ENCODE assay signal across 15 cellular contexts in genomic region chr2:148726228-148726627, GRCh38.
DNase-seq lines count a peak whose midpoint lies in the region; ATAC-seq lines count a peak whose summit lies in the region.
"Had no signal": no experiment of that assay in that cellular context is flagged by ENCODE, and none has a peak within 500 bp of the region (broad histone marks: within the 10 kb centered on the region; RNA-seq: fewer than 3 reads in every experiment).

No MANE protein-coding gene starts in this region.

- peak; percentile 78 for ATAC-seq in HG02588 (IDR thresholded peaks at IDR 0.05; ENCODE audit: unreplicated experiment)
- ATAC-seq in HG03432 (IDR thresholded peaks at IDR 0.05; ENCODE audit: unreplicated experiment) = peak; percentile 80
- ATAC-seq in stimulated activated naive CD8-positive, alpha-beta T cell treated with anti-CD3 and anti-CD28 coated beads, Interleukin-15, amount 100 ng/mL, for 72 hours = peak; percentile 94
- ATAC-seq: left lobe of liver, SK-N-SH treated with all-trans-retinoic acid at 6 μM for 48 hours had no signal

- H3K27me3 Mint-ChIP-seq in activated naive CD4-positive, alpha-beta T cell treated with anti-CD3 and anti-CD28 coated beads, Interleukin-2, amount 50 U/mL, for 24 hours = no peaks in the 10 kb centered on the region
- H3K27me3 Mint-ChIP-seq in stimulated activated naive CD8-positive, alpha-beta T cell treated with anti-CD3 and anti-CD28 coated beads, Interleukin-15, amount 100 ng/mL, for 72 hours = no peaks in the 10 kb centered on the region
- no peaks in the 10 kb centered on the region for H3K27me3 Mint-ChIP-seq in activated CD4-positive, alpha-beta T cell treated with anti-CD3 and anti-CD28 coated beads, Interleukin-2, amount 10 ng/mL, durations not matched to agents 24 days and 14 days

- no peak overlapping the region for H3K4me3 Mint-ChIP-seq in activated naive CD4-positive, alpha-beta T cell treated with anti-CD3 and anti-CD28 coated beads, Interleukin-2, amount 50 U/mL, for 24 hours
- H3K4me3 Mint-ChIP-seq in stimulated activated naive CD8-positive, alpha-beta T cell treated with anti-CD3 and anti-CD28 coated beads, Interleukin-15, amount 100 ng/mL, for 72 hours = peak overlapping the region in 1 of 2 donors; percentile 73
- no peak overlapping the region for H3K4me3 Mint-ChIP-seq in activated CD4-positive, alpha-beta T cell treated with anti-CD3 and anti-CD28 coated beads, Interleukin-2, amount 10 ng/mL, durations not matched to agents 24 days and 14 days
- H3K4me3 Mint-ChIP-seq: neural crest cell had no signal

- DNase-seq in activated naive CD4-positive, alpha-beta T cell (lab: John Stamatoyannopoulos, UW) = no peak
- DNase-seq in stimulated activated naive CD8-positive, alpha-beta T cell treated with anti-CD3 and anti-CD28 coated beads, Interleukin-15, amount 100 ng/mL, for 72 hours = no peak
- DNase-seq in HT-29 (ENCODE audit: low spot score) (no peak), T-helper 9 cell (no peak)
- no peak for DNase-seq in activated CD4-positive, alpha-beta T cell treated with anti-CD3 and anti-CD28 coated beads, Interleukin-2, amount 10 ng/mL, durations not matched to agents 24 days and 14 days
- DNase-seq: ACHN; activated CD4-positive, alpha-beta T cell treated with anti-CD3 and anti-CD28 coated beads for 4 hours; NCI-H1092 treated with DMSO at 0.1 percent for 48 hours; spleen had no signal

- peaks cover 24% of the 10 kb centered on the region for H3K36me3 Mint-ChIP-seq in activated naive CD4-positive, alpha-beta T cell treated with anti-CD3 and anti-CD28 coated beads, Interleukin-2, amount 50 U/mL, for 24 hours
- peaks cover 12% of the 10 kb centered on the region for H3K36me3 Mint-ChIP-seq in activated CD4-positive, alpha-beta T cell treated with anti-CD3 and anti-CD28 coated beads, Interleukin-2, amount 10 ng/mL, durations not matched to agents 24 days and 14 days (ENCODE audit: low read depth)

- H3K27ac Mint-ChIP-seq in activated naive CD4-positive, alpha-beta T cell treated with anti-CD3 and anti-CD28 coated beads, Interleukin-2, amount 50 U/mL, for 24 hours = peak overlapping the region; percentile 4
- H3K27ac Mint-ChIP-seq in stimulated activated naive CD8-positive, alpha-beta T cell treated with anti-CD3 and anti-CD28 coated beads, Interleukin-15, amount 100 ng/mL, for 72 hours = no peak overlapping the region
- H3K27ac Mint-ChIP-seq in activated CD4-positive, alpha-beta T cell treated with anti-CD3 and anti-CD28 coated beads, Interleukin-2, amount 10 ng/mL, durations not matched to agents 24 days and 14 days = no peak overlapping the region

- peaks cover 81% of the 10 kb centered on the region for H3K4me1 Mint-ChIP-seq in activated naive CD4-positive, alpha-beta T cell treated with anti-CD3 and anti-CD28 coated beads, Interleukin-2, amount 50 U/mL, for 24 hours
- H3K4me1 Mint-ChIP-seq in stimulated activated naive CD8-positive, alpha-beta T cell treated with anti-CD3 and anti-CD28 coated beads, Interleukin-15, amount 100 ng/mL, for 72 hours = peaks cover 68% of the 10 kb centered on the region
- H3K4me1 Mint-ChIP-seq in activated CD4-positive, alpha-beta T cell treated with anti-CD3 and anti-CD28 coated beads, Interleukin-2, amount 10 ng/mL, durations not matched to agents 24 days and 14 days = peaks cover 25% of the 10 kb centered on the region

- H3K9me3 Mint-ChIP-seq in activated naive CD4-positive, alpha-beta T cell treated with anti-CD3 and anti-CD28 coated beads, Interleukin-2, amount 50 U/mL, for 24 hours = no peaks in the 10 kb centered on the region
- H3K9me3 Mint-ChIP-seq in stimulated activated naive CD8-positive, alpha-beta T cell treated with anti-CD3 and anti-CD28 coated beads, Interleukin-15, amount 100 ng/mL, for 72 hours = peaks cover 4 to 6% of the 10 kb centered on the region in 2 donors
- peaks cover 5% of the 10 kb centered on the region for H3K9me3 Mint-ChIP-seq in activated CD4-positive, alpha-beta T cell treated with anti-CD3 and anti-CD28 coated beads, Interleukin-2, amount 10 ng/mL, durations not matched to agents 24 days and 14 days

- intact Hi-C loops in activated CD4-positive, alpha-beta T cell treated with anti-CD3 and anti-CD28 coated beads, Interleukin-2, amount 10 ng/mL, durations not matched to agents 24 days and 14 days (cut with micrococcal nuclease) = loop anchor here (5.0 kb wide), 1 partner anchor 69 kb away; no protein-coding TSS in a partner anchor
